ENCODE assay signal across 16 cellular contexts in genomic region chr3:177519588-177519987, GRCh38.
"Had no signal": no experiment of that assay in that cellular context is flagged by ENCODE, and none has a peak within 500 bp of the region (broad histone marks: within the 10 kb centered on the region; RNA-seq: fewer than 3 reads in every experiment).

No MANE protein-coding gene starts in this region.

- H3K27me3 Mint-ChIP-seq: activated CD4-positive, alpha-beta memory T cell treated with anti-CD3 and anti-CD28 coated beads for 36 hours; activated naive CD8-positive, alpha-beta T cell treated with anti-CD3 and anti-CD28 coated beads, Interleukin-2, amount 10 ng/mL, durations not matched to agents 7 days and 5 days; naive thymus-derived CD4-positive, alpha-beta T cell had no signal

- ATAC-seq: left lung; naive thymus-derived CD4-positive, alpha-beta T cell; pancreas; right lobe of liver; stimulated activated naive B cell treated with anti-CD40 and anti-IgM and Interleukin-4, amounts not matched to agents 10 μg/mL and 1 μg/mL and 100 μg/mL, for 72 hours had no signal

- H3K4me3 ChIP-seq: left lung, pancreas, right lobe of liver, spleen, thyroid gland had no signal

- DNase-seq: activated CD4-positive, alpha-beta memory T cell treated with anti-CD3 and anti-CD28 coated beads for 36 hours; activated naive CD8-positive, alpha-beta T cell treated with anti-CD3 and anti-CD28 coated beads, Interleukin-2, amount 10 ng/mL, durations not matched to agents 7 days and 5 days; activated T-cell treated with anti-CD3 and anti-CD28 coated beads for 4 hours; amygdala; head of caudate nucleus; left lung; mammary epithelial cell; naive thymus-derived CD4-positive, alpha-beta T cell; pancreas; right lobe of liver; spleen; stimulated activated CD4-positive, alpha-beta T cell treated with anti-CD3 and anti-CD28 coated beads, Interleukin-4, amount 100 ng/mL, for 4 hours; stimulated activated naive B cell treated with anti-CD40 and anti-IgM and Interleukin-4, amounts not matched to agents 10 μg/mL and 1 μg/mL and 100 μg/mL, for 72 hours; thyroid gland; WERI-Rb-1 had no signal

- H3K36me3 ChIP-seq: left lung, neutrophil, pancreas, right lobe of liver, spleen, thyroid gland, WERI-Rb-1 had no signal

- H3K36me3 Mint-ChIP-seq: activated CD4-positive, alpha-beta memory T cell treated with anti-CD3 and anti-CD28 coated beads for 36 hours; activated naive CD8-positive, alpha-beta T cell treated with anti-CD3 and anti-CD28 coated beads, Interleukin-2, amount 10 ng/mL, durations not matched to agents 7 days and 5 days; stimulated activated naive B cell treated with anti-CD40 and anti-IgM and Interleukin-4, amounts not matched to agents 10 μg/mL and 1 μg/mL and 100 μg/mL, for 72 hours had no signal

- H3K27ac Mint-ChIP-seq: activated CD4-positive, alpha-beta memory T cell treated with anti-CD3 and anti-CD28 coated beads for 36 hours; activated naive CD8-positive, alpha-beta T cell treated with anti-CD3 and anti-CD28 coated beads, Interleukin-2, amount 10 ng/mL, durations not matched to agents 7 days and 5 days; naive thymus-derived CD4-positive, alpha-beta T cell; stimulated activated naive B cell treated with anti-CD40 and anti-IgM and Interleukin-4, amounts not matched to agents 10 μg/mL and 1 μg/mL and 100 μg/mL, for 72 hours had no signal

- H3K4me3 Mint-ChIP-seq: activated CD4-positive, alpha-beta memory T cell treated with anti-CD3 and anti-CD28 coated beads for 36 hours; activated naive CD8-positive, alpha-beta T cell treated with anti-CD3 and anti-CD28 coated beads, Interleukin-2, amount 10 ng/mL, durations not matched to agents 7 days and 5 days; stimulated activated naive B cell treated with anti-CD40 and anti-IgM and Interleukin-4, amounts not matched to agents 10 μg/mL and 1 μg/mL and 100 μg/mL, for 72 hours had no signal

- H3K27me3 ChIP-seq: left lung, neutrophil, pancreas, right lobe of liver, spleen, thyroid gland had no signal

- H3K27ac ChIP-seq: left lung, neutrophil, pancreas, right lobe of liver, WERI-Rb-1 had no signal

- H3K9me3 ChIP-seq: left lung, neutrophil, pancreas, right lobe of liver, spleen, thyroid gland had no signal

- H3K9me3 Mint-ChIP-seq: activated CD4-positive, alpha-beta memory T cell treated with anti-CD3 and anti-CD28 coated beads for 36 hours; stimulated activated naive B cell treated with anti-CD40 and anti-IgM and Interleukin-4, amounts not matched to agents 10 μg/mL and 1 μg/mL and 100 μg/mL, for 72 hours had no signal

- H3K4me1 Mint-ChIP-seq: activated naive CD8-positive, alpha-beta T cell treated with anti-CD3 and anti-CD28 coated beads, Interleukin-2, amount 10 ng/mL, durations not matched to agents 7 days and 5 days; stimulated activated naive B cell treated with anti-CD40 and anti-IgM and Interleukin-4, amounts not matched to agents 10 μg/mL and 1 μg/mL and 100 μg/mL, for 72 hours had no signal
